ENCODE assay signal across 15 cellular contexts in the genomic region with DNA sequence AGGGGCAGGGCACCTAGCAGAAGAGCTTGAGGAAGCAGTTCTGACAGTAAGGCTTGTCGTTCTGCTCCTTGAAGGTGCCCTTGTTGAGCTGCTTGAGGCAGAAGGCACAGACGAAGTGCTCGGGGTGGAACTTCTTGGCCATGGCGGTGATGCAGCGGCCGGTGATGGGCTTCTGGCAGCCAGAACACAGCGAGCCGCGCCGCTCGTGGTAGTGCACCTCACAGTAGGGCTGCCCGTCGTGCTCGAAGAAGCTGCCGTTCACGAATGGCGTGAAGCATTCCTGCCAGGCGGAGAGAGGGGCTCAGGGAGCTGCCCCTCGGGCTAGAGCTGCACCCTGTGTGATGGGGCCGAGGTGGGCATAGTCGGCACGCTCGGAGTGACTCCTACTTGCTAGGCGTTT. TPM values are rescaled to one million over a fixed set of nuclear protein-coding genes. Genes with fewer than 3 reads are reported as not detected.
DNase-seq lines count a peak whose midpoint lies in the region; ATAC-seq and TF ChIP-seq lines count a peak whose summit lies in the region.
"Had no signal": no experiment of that assay in that cellular context is flagged by ENCODE, and none has a peak within 500 bp of the region (broad histone marks: within the 10 kb centered on the region; RNA-seq: fewer than 3 reads in every experiment).

No MANE protein-coding gene starts in this region.

- no peak overlapping the region for H2AK5ac ChIP-seq in IMR-90 (ENCODE audit: low read depth, low read length)

- CTCF ChIA-PET in IMR-90 (lab: Yijun Ruan, JAX) = interaction anchor here (1.1 kb wide), 1 partner anchor 53 kb away, joined by 4 read pairs; the partner anchor contains the start of gene PXN

- no peaks in the 10 kb centered on the region for H3K27me3 Mint-ChIP-seq in activated T-helper 17 cell treated with anti-CD3 and anti-CD28 coated beads, Interleukin-2, amount 50 U/mL, for 72 hours

- no peak for TF ChIP-seq RAD21 in IMR-90 (IDR thresholded peaks at IDR 0.05; ENCODE audit: low read length)

- H4K91ac ChIP-seq in IMR-90 (ENCODE audit: insufficient read depth, low read depth, low read length) = no peak overlapping the region

- WGBS in IMR-90 (ENCODE audit: extremely low coverage in 2 of 2, insufficient read length in 1 of 2), 2 experiments = 96% methylated on average over 12 of the region's 24 CpGs; no CpG with 5 or more reads in 1 of the 2 experiments
- 90 to 94% methylated on average over 8 to 24 of the region's 24 CpGs for WGBS in transverse colon (ENCODE audit: low coverage in 1 of 2), 2 donors

- in situ Hi-C loops in IMR-90 (cut with MboI; ENCODE audit: low sequenced_read_pairs) = no loop called here
- in situ Hi-C loops in transverse colon (cut with MboI; ENCODE audit: low pct_ligation_motif_present in 1 of 4, low pct_unique_long_range_greater_than_20kb in 1 of 4, low sequenced_read_pairs in 3 of 4) = no loop called here

- no peak overlapping the region for H3K4ac ChIP-seq in IMR-90 (ENCODE audit: low read depth, low read length)

- H3K27ac ChIP-seq in IMR-90 (ENCODE audit: insufficient read depth, low read length) (no peak overlapping the region), transverse colon (peak overlapping the region in 3 of 4 donors; percentile 66 to 67 (median 67))
- H3K27ac ChIP-seq: A549 had no signal

- DNase-seq in H7 (peak; percentile 37), IMR-90 (no peak), iPS-NIHi11 (ENCODE audit: low spot score) (peak; percentile 8), transverse colon (no peak), C1 segment of cervical spinal cord (lab: John Stamatoyannopoulos, UW) (no peak)
- DNase-seq: BE2C; CD8-positive, alpha-beta T cell; COR-L47; DND-41; GDM1 had no signal

- no peak overlapping the region for H3K27ac Mint-ChIP-seq in activated T-helper 17 cell treated with anti-CD3 and anti-CD28 coated beads, Interleukin-2, amount 50 U/mL, for 72 hours
- H3K27ac Mint-ChIP-seq: CD8-positive, alpha-beta T cell had no signal

- peak overlapping the region; percentile 8 for H2AFZ ChIP-seq in IMR-90 (replicated peaks; ENCODE audit: low read length, poor library complexity)
- H2AFZ ChIP-seq: GM23338 had no signal

- no peak for TF ChIP-seq POLR2A in IMR-90 (IDR thresholded peaks at IDR 0.05; ENCODE audit: low read depth, low read length)
- no peak for TF ChIP-seq POLR2A in transverse colon (IDR thresholded peaks at IDR 0.05)

- no peak overlapping the region for H2BK15ac ChIP-seq in IMR-90 (ENCODE audit: low read depth, low read length)

- POLR2A ChIA-PET in IMR-90 (lab: Charles Lee; ENCODE audit: unreplicated experiment) = interaction anchor here (1.1 kb wide), 1 partner anchor 11 kb away, joined by 4 read pairs; the partner anchor contains the start of gene RPLP0

- no peak overlapping the region for H3K4me3 Mint-ChIP-seq in activated T-helper 17 cell treated with anti-CD3 and anti-CD28 coated beads, Interleukin-2, amount 50 U/mL, for 72 hours
- H3K4me3 Mint-ChIP-seq: CD14-positive monocyte; CD8-positive, alpha-beta T cell; GM23338 had no signal

- no TSS peak for BruUV-seq in IMR-90 (replicated peaks; lab: Mats Ljungman, UMichigan)

- no peak overlapping the region for H2BK20ac ChIP-seq in IMR-90 (ENCODE audit: low read depth, low read length)

- H4K20me1 ChIP-seq in IMR-90 (ENCODE audit: insufficient read depth, low read length) = no peaks in the 10 kb centered on the region; the same call in 1 of the 2 replicates

- no peak overlapping the region for H3K23ac ChIP-seq in IMR-90 (ENCODE audit: low read depth, low read length)

- no peak overlapping the region for H3K14ac ChIP-seq in IMR-90 (replicated peaks; ENCODE audit: low read depth, low read length)

- no peak for TF ChIP-seq EP300 in transverse colon (IDR thresholded peaks at IDR 0.05; ENCODE audit: low read depth)

- H3K9ac ChIP-seq in IMR-90 (ENCODE audit: low read depth, low read length) = no peak overlapping the region

- dilution Hi-C loops in IMR-90 (cut with HindIII; ENCODE audit: low sequenced_read_pairs, unreplicated experiment) = no loop called here

- H3K4me2 ChIP-seq in IMR-90 (ENCODE audit: low read depth, low read length) = no peak overlapping the region
- H3K4me2 ChIP-seq: A549, GM23338 had no signal

- no peak overlapping the region for H4K5ac ChIP-seq in IMR-90 (ENCODE audit: low read depth, low read length)

- no peak overlapping the region for H2BK120ac ChIP-seq in IMR-90 (ENCODE audit: low read depth, low read length)

- H3K36me3 ChIP-seq in H7 (replicated peaks; ENCODE audit: control insufficient read depth, insufficient read depth, low read length) = peaks cover 27% of the 10 kb centered on the region
- peaks cover 60% of the 10 kb centered on the region for H3K36me3 ChIP-seq in IMR-90 (ENCODE audit: control insufficient read depth, insufficient read depth, low read length)
- peaks cover 0 to 32% (median 14%) of the 10 kb centered on the region in 4 donors for H3K36me3 ChIP-seq in transverse colon

- TF ChIP-seq CTCF in IMR-90 (conservative IDR thresholded peaks at IDR 0.05; ENCODE audit: low read depth, low read length) = no peak
- TF ChIP-seq CTCF in transverse colon (IDR thresholded peaks at IDR 0.05) = no peak

- H3K36me3 Mint-ChIP-seq in activated T-helper 17 cell treated with anti-CD3 and anti-CD28 coated beads, Interleukin-2, amount 50 U/mL, for 72 hours (ENCODE audit: low read depth) = peaks cover 60% of the 10 kb centered on the region

- peaks cover 10 to 42% of the 10 kb centered on the region in 2 experiments; a peak in 3 of 4 replicates for H3K79me1 ChIP-seq in IMR-90 (ENCODE audit: low read depth in 1 of 2, low read length in 2 of 2)

- H3K56ac ChIP-seq in IMR-90 (ENCODE audit: extremely low read depth, insufficient read depth, low read length) = no peak overlapping the region

- H3K18ac ChIP-seq in IMR-90 (ENCODE audit: low read depth, low read length) = no peak overlapping the region

- H4K8ac ChIP-seq in IMR-90 (ENCODE audit: low read depth in 2 of 2, low read length in 2 of 2) = no peak overlapping the region

- H3K9me3 Mint-ChIP-seq in activated T-helper 17 cell treated with anti-CD3 and anti-CD28 coated beads, Interleukin-2, amount 50 U/mL, for 72 hours = no peaks in the 10 kb centered on the region
- H3K9me3 Mint-ChIP-seq: CD14-positive monocyte; CD8-positive, alpha-beta T cell; GM23338 had no signal

- peaks cover 6% of the 10 kb centered on the region for H3K4me1 Mint-ChIP-seq in activated T-helper 17 cell treated with anti-CD3 and anti-CD28 coated beads, Interleukin-2, amount 50 U/mL, for 72 hours
- H3K4me1 Mint-ChIP-seq: CD14-positive monocyte had no signal

- no peaks in the 10 kb centered on the region for H3K27me3 ChIP-seq in H7 (ENCODE audit: control insufficient read depth, insufficient read depth, low read length)
- H3K27me3 ChIP-seq in IMR-90 (ENCODE audit: control insufficient read depth, insufficient read depth, low read length) = no peaks in the 10 kb centered on the region
- no peaks in the 10 kb centered on the region for H3K27me3 ChIP-seq in transverse colon
- H3K27me3 ChIP-seq: BE2C had no signal

- intact Hi-C loops in IMR-90 (cut with micrococcal nuclease) (no loop called here), transverse colon (cut with DNase I; ENCODE audit: low total_unique reads) (no loop called here)

- H2BK5ac ChIP-seq in IMR-90 (ENCODE audit: low read depth, low read length, poor library complexity, severe bottlenecking) = no peak overlapping the region

- ATAC-seq in IMR-90 (ENCODE audit: low read depth) = no peak
- no peak for ATAC-seq in activated T-helper 17 cell treated with anti-CD3 and anti-CD28 coated beads, Interleukin-2, amount 50 U/mL, for 72 hours (replicated peaks)
- ATAC-seq: CD8-positive, alpha-beta T cell; GM23338 had no signal

- no peak overlapping the region for H2AK9ac ChIP-seq in IMR-90 (replicated peaks; ENCODE audit: low read depth, low read length, poor library complexity)

- H3K4me1 ChIP-seq in IMR-90 (ENCODE audit: control insufficient read depth, insufficient read depth, low read length) (no peaks in the 10 kb centered on the region), transverse colon (peaks cover 0 to 19% (median 12%) of the 10 kb centered on the region in 4 donors)
- H3K4me1 ChIP-seq: A549, BE2C, HAP-1 had no signal

- H3K4me3 ChIP-seq in H7 (ENCODE audit: insufficient read depth, low read depth, low read length) = no peak overlapping the region
- H3K4me3 ChIP-seq in IMR-90 (ENCODE audit: insufficient read depth, low read depth, low read length) = no peak overlapping the region
- no peak overlapping the region for H3K4me3 ChIP-seq in transverse colon
- H3K4me3 ChIP-seq: A549, GM23338, HAP-1 had no signal

- H3K9me3 ChIP-seq in IMR-90 (ENCODE audit: control insufficient read depth, insufficient read depth, low read length) (no peaks in the 10 kb centered on the region), transverse colon (no peaks in the 10 kb centered on the region)
- H3K9me3 ChIP-seq: A549, BE2C, HAP-1 had no signal

- no peaks in the 10 kb centered on the region for H3K9me1 ChIP-seq in IMR-90 (ENCODE audit: insufficient read depth, low read length)

TF ChIP-seq in IMR-90, 13 proteins besides CTCF, POLR2A, EP300 and RAD21 (continues in another document):
- TF ChIP-seq BHLHE40 (IDR thresholded peaks at IDR 0.05; ENCODE audit: low read depth, low read length) = no peak

RNA-seq across cellular contexts. Expression of gene RPLP0, which starts 11.4 kb away (rescaled TPM):
- 5,486 and 6,641 TPM in 2 replicates for total RNA-seq in H7 (2014; rRNA removed; shearing (Covaris generic))
- total RNA-seq in IMR-90 (2012; rRNA removed) = 4,496 and 5,401 TPM in 2 replicates
- polyA plus RNA-seq in IMR-90 (2012; rRNA removed) = 5,590 and 6,356 TPM in 2 replicates
- polyA plus RNA-seq in IMR-90 (2012; cell fraction: cytosol; rRNA removed) = 2,244 and 4,987 TPM in 2 replicates
- polyA plus RNA-seq in IMR-90 (2012; cell fraction: nucleus; rRNA removed; ENCODE audit: low replicate concordance) = 1,556 and 2,037 TPM in 2 replicates
- 1,000 to 10,000 TPM in 3 of 4 donors, 100 to 1,000 TPM in 1; 660 to 2,105 (median 1,778) TPM for total RNA-seq in transverse colon
- total RNA-seq in activated T-helper 17 cell treated with anti-CD3 and anti-CD28 coated beads, Interleukin-2, amount 50 U/mL, for 72 hours = 1,000 to 10,000 TPM; 3,687 to 4,380 TPM

RNA-seq across cellular contexts. Expression of gene GCN1, which starts 17.8 kb away (rescaled TPM):
- total RNA-seq in H7 (2014; rRNA removed; shearing (Covaris generic)) = 119 and 130 TPM in 2 replicates
- total RNA-seq in IMR-90 (2012; rRNA removed) (65.8 and 77.6 TPM in 2 replicates), transverse colon (100 to 1,000 TPM in 2 of 4 donors, 10 to 100 TPM in 2; 70.0 to 141 (median 107) TPM)
- polyA plus RNA-seq in IMR-90 (2012; rRNA removed) = 57.8 and 76.1 TPM in 2 replicates
- polyA plus RNA-seq in IMR-90 (2012; cell fraction: cytosol; rRNA removed) = 28.3 and 50.4 TPM in 2 replicates
- polyA plus RNA-seq in IMR-90 (2012; cell fraction: nucleus; rRNA removed; ENCODE audit: low replicate concordance) = 74.2 and 147 TPM in 2 replicates
- total RNA-seq in activated T-helper 17 cell treated with anti-CD3 and anti-CD28 coated beads, Interleukin-2, amount 50 U/mL, for 72 hours = 100 to 1,000 TPM in 1 of 2 donors, 10 to 100 TPM in 1; 94.4 to 177 TPM

RNA-seq across cellular contexts. Expression of gene PXN, which starts 53.2 kb away (rescaled TPM):
- 76.1 and 89.9 TPM in 2 replicates for total RNA-seq in H7 (2014; rRNA removed; shearing (Covaris generic))
- total RNA-seq in IMR-90 (2012; rRNA removed) = 33.9 and 46.6 TPM in 2 replicates
- polyA plus RNA-seq in IMR-90 (2012; rRNA removed) = 134 and 139 TPM in 2 replicates
- 104 and 123 TPM in 2 replicates for polyA plus RNA-seq in IMR-90 (2012; cell fraction: cytosol; rRNA removed)
- polyA plus RNA-seq in IMR-90 (2012; cell fraction: nucleus; rRNA removed; ENCODE audit: low replicate concordance) = 210 and 333 TPM in 2 replicates
- total RNA-seq in transverse colon = 100 to 1,000 TPM; 101 to 328 (median 198) TPM
- 10 to 100 TPM; 44.8 to 65.5 TPM for total RNA-seq in activated T-helper 17 cell treated with anti-CD3 and anti-CD28 coated beads, Interleukin-2, amount 50 U/mL, for 72 hours

Comparison
In these comparisons a context has a peak if more than half of its experiments do, and no peak if none do; other contexts are left out.
1. DNase-seq: peak in H7 (single experiment) and iPS-NIHi11 (single experiment); none in IMR-90 (single experiment), transverse colon (single experiment) and C1 segment of cervical spinal cord (0 of 14).